8 cellular contexts compared by ENCODE assay signal in the genomic region with DNA sequence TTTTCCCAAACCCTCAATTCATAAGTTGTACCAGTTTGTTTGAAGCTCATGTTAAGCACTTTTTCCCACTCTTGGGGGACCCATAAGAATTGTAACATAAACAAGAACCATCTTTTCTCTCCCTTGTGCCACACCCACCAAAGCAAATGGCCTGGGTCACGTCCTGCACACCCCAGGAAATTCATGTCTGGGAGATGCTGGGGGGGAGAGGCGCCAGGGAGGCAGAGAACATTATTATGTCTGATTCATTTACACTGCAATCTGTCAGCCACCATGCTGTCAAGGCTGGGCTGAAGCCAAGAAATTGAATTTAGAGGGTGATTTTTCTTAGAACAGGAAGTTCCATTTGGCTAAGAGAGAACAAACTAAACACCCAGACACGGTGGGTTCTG. TPM values are rescaled to one million over a fixed set of nuclear protein-coding genes. Genes with fewer than 3 reads are reported as not detected.
DNase-seq lines count a peak whose midpoint lies in the region; ATAC-seq and TF ChIP-seq lines count a peak whose summit lies in the region.

No MANE protein-coding gene starts in this region.

- H3K27me3 Mint-ChIP-seq in stimulated activated naive B cell treated with anti-CD40 and anti-IgM and Interleukin-4, amounts not matched to agents 10 μg/mL and 1 μg/mL and 100 μg/mL, for 72 hours: no peaks in the 10 kb centered on the region

- in situ Hi-C loops in astrocyte of the cerebellum (cut with HindIII; ENCODE audit: low sequenced_read_pairs): loop anchor here (5.0 kb wide), 1 partner anchor 234 kb away; no protein-coding TSS in a partner anchor
- in situ Hi-C loops in transverse colon (cut with MboI; ENCODE audit: low pct_ligation_motif_present in 1 of 4, low pct_unique_long_range_greater_than_20kb in 1 of 4, low sequenced_read_pairs in 3 of 4): loop anchor here in 2 of 4 donors (5.0 to 25.0 kb wide), 2 partner anchors 84 to 229 kb away; no protein-coding TSS in a partner anchor

- no peak overlapping the region for H3K4me3 ChIP-seq in astrocyte of the cerebellum (ENCODE audit: low read depth, low read length)
- H3K4me3 ChIP-seq in transverse colon: no peak overlapping the region

- no peaks in the 10 kb centered on the region for H3K9me3 Mint-ChIP-seq in stimulated activated naive B cell treated with anti-CD40 and anti-IgM and Interleukin-4, amounts not matched to agents 10 μg/mL and 1 μg/mL and 100 μg/mL, for 72 hours

- no peaks in the 10 kb centered on the region for H3K9me3 ChIP-seq in transverse colon

- no peak for ATAC-seq in stimulated activated naive B cell treated with anti-CD40 and anti-IgM and Interleukin-4, amounts not matched to agents 10 μg/mL and 1 μg/mL and 100 μg/mL, for 72 hours (replicated peaks)

- peaks cover 0 to 4% of the 10 kb centered on the region in 2 donors for H3K36me3 Mint-ChIP-seq in stimulated activated naive B cell treated with anti-CD40 and anti-IgM and Interleukin-4, amounts not matched to agents 10 μg/mL and 1 μg/mL and 100 μg/mL, for 72 hours

- TF ChIP-seq CTCF in astrocyte of the cerebellum (IDR thresholded peaks at IDR 0.05; ENCODE audit: low read depth, low read length, missing control alignments) (no peak), transverse colon (IDR thresholded peaks at IDR 0.05) (no peak)

- H3K27ac Mint-ChIP-seq in stimulated activated naive B cell treated with anti-CD40 and anti-IgM and Interleukin-4, amounts not matched to agents 10 μg/mL and 1 μg/mL and 100 μg/mL, for 72 hours: no peak overlapping the region

- TF ChIP-seq EP300 in transverse colon (IDR thresholded peaks at IDR 0.05; ENCODE audit: low read depth): no peak

- peaks cover 0 to 30% (median 12%) of the 10 kb centered on the region in 4 donors for H3K36me3 ChIP-seq in transverse colon

- peaks cover 6 to 12% of the 10 kb centered on the region in 2 donors for H3K4me1 Mint-ChIP-seq in stimulated activated naive B cell treated with anti-CD40 and anti-IgM and Interleukin-4, amounts not matched to agents 10 μg/mL and 1 μg/mL and 100 μg/mL, for 72 hours

- no peak for TF ChIP-seq POLR2A in transverse colon (IDR thresholded peaks at IDR 0.05)

- H3K4me1 ChIP-seq in transverse colon: peaks cover 13 to 33% (median 21%) of the 10 kb centered on the region in 4 donors

- peak overlapping the region; percentile 57 to 81 (median 74) for H3K27ac ChIP-seq in transverse colon

- no peak overlapping the region for H3K4me3 Mint-ChIP-seq in stimulated activated naive B cell treated with anti-CD40 and anti-IgM and Interleukin-4, amounts not matched to agents 10 μg/mL and 1 μg/mL and 100 μg/mL, for 72 hours

- 28 to 33% methylated on average over 1 to 3 of the region's 3 CpGs for WGBS in transverse colon (ENCODE audit: low coverage in 1 of 2), 2 donors

- H3K27me3 ChIP-seq in transverse colon: no peaks in the 10 kb centered on the region

- DNase-seq in NCI-H345 (lab: John Stamatoyannopoulos, UW) (peak; percentile 16), NCI-H345 treated with DMSO at 0.1 percent for 48 hours (lab: John Stamatoyannopoulos, UW; ENCODE audit: unreplicated experiment) (no peak), astrocyte of the cerebellum (ENCODE audit: low read depth) (peak; percentile 60), left kidney (ENCODE audit: low read depth, low spot score) (peak; percentile 70), transverse colon (no peak), NCI-H82 (lab: John Stamatoyannopoulos, UW) (no peak), SHP77 treated with DMSO at 0.1 percent for 48 hours (lab: John Stamatoyannopoulos, UW) (no peak)
- no peak for DNase-seq in stimulated activated naive B cell treated with anti-CD40 and anti-IgM and Interleukin-4, amounts not matched to agents 10 μg/mL and 1 μg/mL and 100 μg/mL, for 72 hours

- intact Hi-C loops in transverse colon (cut with DNase I; ENCODE audit: low total_unique reads): loop anchor here (2.0 to 10.0 kb wide), 3 partner anchors 81 to 261 kb away; no protein-coding TSS in a partner anchor

RNA-seq across cellular contexts. Expression of a gene that starts 37.2 kb away (rescaled TPM):
- 10 to 100 TPM in 1 of 4 donors, 1 to 10 TPM in 3; 2.0 to 13.0 (median 7.9) TPM for total RNA-seq in transverse colon

Comparison
In these comparisons a context has a peak if more than half of its experiments do, and no peak if none do; other contexts are left out.
1. DNase-seq: peak in NCI-H345 (single experiment), astrocyte of the cerebellum (single experiment) and left kidney (single experiment); none in NCI-H345 treated with DMSO at 0.1 percent for 48 hours (single experiment), transverse colon (single experiment), NCI-H82 (single experiment), SHP77 treated with DMSO at 0.1 percent for 48 hours (single experiment) and stimulated activated naive B cell treated with anti-CD40 and anti-IgM and Interleukin-4, amounts not matched to agents 10 μg/mL and 1 μg/mL and 100 μg/mL, for 72 hours (single experiment).